Comparison of ENCODE assay signal across 8 cellular contexts in genomic region chr17:50707296-50708049, GRCh38. TPM values are rescaled to one million over a fixed set of nuclear protein-coding genes. Genes with fewer than 3 reads are reported as not detected.
DNase-seq lines count a peak whose midpoint lies in the region; ATAC-seq and TF ChIP-seq lines count a peak whose summit lies in the region.

ANKRD40 (minus strand) TSS chr17:50707914; CDS start chr17:50707654, 260 bp downstream.

- peak within 1 kb of the TSS; percentile 47 for H2AFZ ChIP-seq in fibroblast of lung (ENCODE audit: low read length)

- H3K4me1 Mint-ChIP-seq in naive thymus-derived CD8-positive, alpha-beta T cell, result peaks cover 24 to 62% (median 48%) of the 10 kb centered on the region in 4 donors
- H3K4me1 Mint-ChIP-seq in stimulated activated naive B cell treated with anti-CD40 and anti-IgM and Interleukin-4, amounts not matched to agents 10 μg/mL and 1 μg/mL and 100 μg/mL, for 72 hours, result peaks cover 18 to 62% of the 10 kb centered on the region in 2 donors

- H3K27me3 ChIP-seq in fibroblast of lung (ENCODE audit: control insufficient read depth, insufficient read depth, low read length), result no peaks in the 10 kb centered on the region

- H3K27ac Mint-ChIP-seq in naive thymus-derived CD8-positive, alpha-beta T cell, result peak within 1 kb of the TSS; percentile 94 to 100 (median 98)
- peak within 1 kb of the TSS; percentile 96 for H3K27ac Mint-ChIP-seq in stimulated activated naive B cell treated with anti-CD40 and anti-IgM and Interleukin-4, amounts not matched to agents 10 μg/mL and 1 μg/mL and 100 μg/mL, for 72 hours

- H3K36me3 Mint-ChIP-seq in naive thymus-derived CD8-positive, alpha-beta T cell, result peaks cover 0 to 24% (median 0%) of the 10 kb centered on the region in 3 donors
- H3K36me3 Mint-ChIP-seq in stimulated activated naive B cell treated with anti-CD40 and anti-IgM and Interleukin-4, amounts not matched to agents 10 μg/mL and 1 μg/mL and 100 μg/mL, for 72 hours, result peaks cover 6 to 19% of the 10 kb centered on the region in 2 donors

- peak within 1 kb of the TSS; percentile 91 to 99 (median 96) for H3K4me3 Mint-ChIP-seq in naive thymus-derived CD8-positive, alpha-beta T cell
- H3K4me3 Mint-ChIP-seq in stimulated activated naive B cell treated with anti-CD40 and anti-IgM and Interleukin-4, amounts not matched to agents 10 μg/mL and 1 μg/mL and 100 μg/mL, for 72 hours, result peak within 1 kb of the TSS; percentile 93 to 98

- no peaks in the 10 kb centered on the region for H3K36me3 ChIP-seq in fibroblast of lung (ENCODE audit: control insufficient read depth, insufficient read depth, low read length)

- H3K79me2 ChIP-seq in fibroblast of lung (ENCODE audit: control insufficient read depth, insufficient read depth, low read length), result peaks cover 48% of the 10 kb centered on the region

- H3K9me3 Mint-ChIP-seq in naive thymus-derived CD8-positive, alpha-beta T cell, result no peaks in the 10 kb centered on the region
- H3K9me3 Mint-ChIP-seq in stimulated activated naive B cell treated with anti-CD40 and anti-IgM and Interleukin-4, amounts not matched to agents 10 μg/mL and 1 μg/mL and 100 μg/mL, for 72 hours, result no peaks in the 10 kb centered on the region

- peak within 1 kb of the TSS; percentile 93 for H3K4me2 ChIP-seq in fibroblast of lung (ENCODE audit: extremely low read depth, insufficient read depth, low read length)

- H3K9me3 ChIP-seq in fibroblast of lung (ENCODE audit: control insufficient read depth, insufficient read depth, low read depth, low read length), result no peaks in the 10 kb centered on the region

- POLR2A ChIA-PET in naive thymus-derived CD8-positive, alpha-beta T cell (lab: Charles Lee), result interaction anchor here (0.7 to 5.9 kb wide), 9 partner anchors 10 to 1866 kb away, joined by 3 to 110 read pairs (median 4); partner anchors contain the start of genes LUC7L3 and TOB1

- H3K27ac ChIP-seq in fibroblast of lung (ENCODE audit: insufficient read depth, low read length), result peak within 1 kb of the TSS; percentile 92

- peak within 1 kb of the TSS; percentile 64 to 85 (median 80) for H3K4me3 ChIP-seq in fibroblast of lung (replicated peaks in 1 of 4; ENCODE audit: control extremely low read depth in 1 of 4, insufficient read depth in 1 of 4, low read depth in 3 of 4, low read length in 4 of 4)

- no peaks in the 10 kb centered on the region for H4K20me1 ChIP-seq in fibroblast of lung (ENCODE audit: control insufficient read depth, extremely low read depth, insufficient read depth, low read length)

- DNase-seq in Daoy (ENCODE audit: low read depth), result peak; percentile 84
- peak; percentile 69 for DNase-seq in GOT3 (lab: John Stamatoyannopoulos, UW)
- DNase-seq in LHCN-M2 (ENCODE audit: low read depth), result peak; percentile 94
- DNase-seq in RPMI8226, result peak; percentile 94
- peak; percentile 84 to 85 for DNase-seq in activated T-helper 1 cell treated with anti-CD3 and anti-CD28 coated beads, Interleukin-2, amount 50 U/mL, for 16 hours (ENCODE audit: low read depth in 1 of 2, low spot score in 1 of 2)
- DNase-seq in fibroblast of lung (ENCODE audit: low read depth in 2 of 2), result peak; percentile 91 to 95
- peak; percentile 78 to 95 (median 90) for DNase-seq in naive thymus-derived CD8-positive, alpha-beta T cell
- DNase-seq in stimulated activated naive B cell treated with anti-CD40 and anti-IgM and Interleukin-4, amounts not matched to agents 10 μg/mL and 1 μg/mL and 100 μg/mL, for 72 hours, result peak; percentile 92

- H3K4me1 ChIP-seq in fibroblast of lung (ENCODE audit: control insufficient read depth, extremely low read depth, insufficient read depth, low read length), result peaks cover 9% of the 10 kb centered on the region

- no peaks in the 10 kb centered on the region for H3K27me3 Mint-ChIP-seq in naive thymus-derived CD8-positive, alpha-beta T cell
- no peaks in the 10 kb centered on the region for H3K27me3 Mint-ChIP-seq in stimulated activated naive B cell treated with anti-CD40 and anti-IgM and Interleukin-4, amounts not matched to agents 10 μg/mL and 1 μg/mL and 100 μg/mL, for 72 hours

- peak; percentile 79 to 86 for ATAC-seq in naive thymus-derived CD8-positive, alpha-beta T cell
- peak; percentile 82 to 84 for ATAC-seq in stimulated activated naive B cell treated with anti-CD40 and anti-IgM and Interleukin-4, amounts not matched to agents 10 μg/mL and 1 μg/mL and 100 μg/mL, for 72 hours (replicated peaks)

- no peak for TF ChIP-seq CTCF in fibroblast of lung (conservative IDR thresholded peaks at IDR 0.05 in 1 of 2, IDR thresholded peaks at IDR 0.05 in 1 of 2; ENCODE audit: low read depth in 1 of 2, low read length in 2 of 2)

- H3K9ac ChIP-seq in fibroblast of lung (ENCODE audit: insufficient read depth, low read length), result peak within 1 kb of the TSS; percentile 69

RNA-seq across cellular contexts. Expression of gene ANKRD40, which starts in this region (rescaled TPM):
- total RNA-seq in Daoy (2014; rRNA removed; shearing (Covaris generic)), result 17.6 and 22.6 TPM in 2 replicates
- total RNA-seq in LHCN-M2 (2014; rRNA removed) (31.3 and 34.2 TPM in 2 replicates), fibroblast of lung (34.4 and 34.5 TPM in 2 replicates)
- polyA plus RNA-seq in LHCN-M2 (2012), result 14.9 TPM
- 59.9 and 65.9 TPM in 2 replicates for polyA plus RNA-seq in fibroblast of lung
- 28.3 and 30.4 TPM in 2 replicates for polyA plus RNA-seq in fibroblast of lung (2012)
- polyA minus RNA-seq in fibroblast of lung (ENCODE audit: low replicate concordance), result 13.9 and 16.7 TPM in 2 replicates
- total RNA-seq in naive thymus-derived CD8-positive, alpha-beta T cell, result 10 to 100 TPM; 35.5 to 39.5 TPM
- polyA plus RNA-seq in naive thymus-derived CD8-positive, alpha-beta T cell, result 1 to 10 TPM; 2.8 to 5.2 (median 4.3) TPM

Comparison
In these comparisons a context has a peak if more than half of its experiments do, and no peak if none do; other contexts are left out.
1. Peak in every context shown above with its lines: DNase-seq, ATAC-seq, H3K4me3 ChIP-seq and H3K27ac ChIP-seq.
2. RNA of gene ANKRD40 (polyA plus RNA-seq): 28.3 to 65.9 TPM in fibroblast of lung; 2.8 to 5.2 TPM in naive thymus-derived CD8-positive, alpha-beta T cell; every median in the first group is over 4 times any median in the second.